In genomic region chr12:65624554-65625086, GRCh38 we compare ENCODE assay signal across 1 cellular context.
TF ChIP-seq lines count a peak whose summit lies in the region.

No MANE protein-coding gene starts in this region.

TF ChIP-seq in endothelial cell of umbilical vein, 7 proteins besides CTCF, POLR2A, EP300 and RAD21 (continued from another document):
- no peak for TF ChIP-seq EZH2 (IDR thresholded peaks at IDR 0.05; ENCODE audit: borderline replicate concordance, low read depth, low read length, severe bottlenecking)
TF ChIP-seq in endothelial cell of umbilical vein: peak in this region for 0.
